1 cellular context compared by ENCODE assay signal in genomic region chr17:49361129-49361901, GRCh38.
TF ChIP-seq lines count a peak whose summit lies in the region.

No MANE protein-coding gene starts in this region.

TF ChIP-seq in HepG2, 621 proteins besides CTCF, POLR2A, EP300 and RAD21 (continued from another document and continues in another):
- TF ChIP-seq KLF13 (CRISPR knock-in tag; IDR thresholded peaks at IDR 0.05) (0 out of 2 replicates have a peak, but pooled peaks have one; percentile 32), ZBTB14 (CRISPR knock-in tag; IDR thresholded peaks at IDR 0.05) (0 out of 2 replicates have a peak, but pooled peaks have one; percentile 36), ARID2 (CRISPR knock-in tag; IDR thresholded peaks at IDR 0.05; ENCODE audit: borderline replicate concordance) (peak; percentile 25; the same call in 1 of the 2 replicates), THAP8 (CRISPR knock-in tag; IDR thresholded peaks at IDR 0.05; ENCODE audit: borderline replicate concordance) (no peak), KLF12 (CRISPR knock-in tag; IDR thresholded peaks at IDR 0.05; ENCODE audit: borderline replicate concordance) (peak; percentile 20; the same call in 1 of the 2 replicates), ZNF556 (CRISPR knock-in tag; IDR thresholded peaks at IDR 0.05; ENCODE audit: borderline replicate concordance) (peak; percentile 42; the same call in 1 of the 2 replicates), ZNF20 (CRISPR knock-in tag; IDR thresholded peaks at IDR 0.05) (no peak), KLF6 (CRISPR knock-in tag; IDR thresholded peaks at IDR 0.05) (no peak), ZSCAN9 (CRISPR knock-in tag; IDR thresholded peaks at IDR 0.05; ENCODE audit: borderline replicate concordance) (no peak), PAXIP1 (CRISPR knock-in tag; conservative IDR thresholded peaks at IDR 0.05) (peak; percentile 38; the same call in 1 of the 2 replicates), ZNF350 (CRISPR knock-in tag; IDR thresholded peaks at IDR 0.05; ENCODE audit: borderline replicate concordance, low read depth) (peak; percentile 46), ZZZ3 (CRISPR knock-in tag; IDR thresholded peaks at IDR 0.05; ENCODE audit: borderline replicate concordance) (no peak), ZNF788 (CRISPR knock-in tag; IDR thresholded peaks at IDR 0.05; ENCODE audit: borderline replicate concordance) (0 out of 2 replicates have a peak, but pooled peaks have one; percentile 17), ZSCAN31 (CRISPR knock-in tag; IDR thresholded peaks at IDR 0.05; ENCODE audit: low read depth) (no peak), RAD51 (IDR thresholded peaks at IDR 0.05; ENCODE audit: borderline replicate concordance) (no peak), SP5 (CRISPR knock-in tag; IDR thresholded peaks at IDR 0.05; ENCODE audit: borderline replicate concordance, low read depth) (no peak), MED1 (CRISPR knock-in tag; IDR thresholded peaks at IDR 0.05) (no peak), CREB3 (CRISPR knock-in tag; IDR thresholded peaks at IDR 0.05) (no peak), ZMYM3 (CRISPR knock-in tag; IDR thresholded peaks at IDR 0.05) (no peak), PRDM4 (CRISPR knock-in tag; IDR thresholded peaks at IDR 0.05; ENCODE audit: borderline replicate concordance) (no peak), HHEX (CRISPR knock-in tag; IDR thresholded peaks at IDR 0.05) (no peak; the same call in 1 of the 2 replicates), ZNF644 (CRISPR knock-in tag; IDR thresholded peaks at IDR 0.05; ENCODE audit: low read depth) (no peak), ZBTB34 (CRISPR knock-in tag; IDR thresholded peaks at IDR 0.05) (no peak), ZNF496 (CRISPR knock-in tag; IDR thresholded peaks at IDR 0.05; ENCODE audit: insufficient replicate concordance) (no peak), YEATS4 (CRISPR knock-in tag; IDR thresholded peaks at IDR 0.05; ENCODE audit: borderline replicate concordance) (no peak), PHF20 (CRISPR knock-in tag; IDR thresholded peaks at IDR 0.05) (peak; percentile 28; the same call in 1 of the 2 replicates), FOXA1 (IDR thresholded peaks at IDR 0.05) (no peak), FOXA1 (CRISPR knock-in tag; IDR thresholded peaks at IDR 0.05) (no peak), KDM5B (CRISPR knock-in tag; IDR thresholded peaks at IDR 0.05; ENCODE audit: borderline replicate concordance) (peak; percentile 19), JUNB (CRISPR knock-in tag; IDR thresholded peaks at IDR 0.05; ENCODE audit: borderline replicate concordance) (no peak), SNAPC2 (CRISPR knock-in tag; IDR thresholded peaks at IDR 0.05) (no peak), ZNF598 (CRISPR knock-in tag; IDR thresholded peaks at IDR 0.05; ENCODE audit: borderline replicate concordance) (0 out of 2 replicates have a peak, but pooled peaks have one; percentile 49), RARA (CRISPR knock-in tag; IDR thresholded peaks at IDR 0.05) (no peak), NPAS2 (CRISPR knock-in tag; IDR thresholded peaks at IDR 0.05; ENCODE audit: borderline replicate concordance) (no peak), ZNF234 (CRISPR knock-in tag; conservative IDR thresholded peaks at IDR 0.05) (0 out of 2 replicates have a peak, but pooled peaks have one; percentile 35), CREBL2 (CRISPR knock-in tag; IDR thresholded peaks at IDR 0.05; ENCODE audit: borderline replicate concordance) (peak; percentile 64; the same call in 1 of the 2 replicates), ZBTB33 (CRISPR knock-in tag; IDR thresholded peaks at IDR 0.05) (no peak), ZBTB37 (CRISPR knock-in tag; IDR thresholded peaks at IDR 0.05) (no peak), ZHX1 (CRISPR knock-in tag; IDR thresholded peaks at IDR 0.05; ENCODE audit: low read depth) (no peak), IRF9 (CRISPR knock-in tag; IDR thresholded peaks at IDR 0.05; ENCODE audit: borderline replicate concordance) (peak; percentile 55; the same call in 1 of the 2 replicates), ZEB1 (IDR thresholded peaks at IDR 0.05; ENCODE audit: insufficient replicate concordance, low read depth) (no peak), ZNF883 (CRISPR knock-in tag; IDR thresholded peaks at IDR 0.05; ENCODE audit: not compliant biosample characterization) (peak; percentile 33), ZNF138 (CRISPR knock-in tag; IDR thresholded peaks at IDR 0.05; ENCODE audit: low read depth) (no peak)
